11 cellular contexts compared by ENCODE assay signal in genomic region chr1:211336161-211336560, GRCh38. TPM values are rescaled to one million over a fixed set of nuclear protein-coding genes. Genes with fewer than 3 reads are reported as not detected.
DNase-seq lines count a peak whose midpoint lies in the region; ATAC-seq and TF ChIP-seq lines count a peak whose summit lies in the region.
"Had no signal": no experiment of that assay in that cellular context is flagged by ENCODE, and none has a peak within 500 bp of the region (broad histone marks: within the 10 kb centered on the region; RNA-seq: fewer than 3 reads in every experiment).

No MANE protein-coding gene starts in this region.

- TF ChIP-seq POLR2A in spleen (IDR thresholded peaks at IDR 0.05) = no peak

- peak overlapping the region; percentile 92 for H3K27ac Mint-ChIP-seq in activated CD8-positive, alpha-beta memory T cell treated with anti-CD3 and anti-CD28 coated beads, Interleukin-2, amount 10 ng/mL, durations not matched to agents 7 days and 5 days
- H3K27ac Mint-ChIP-seq in activated CD8-positive, alpha-beta T cell treated with anti-CD3 and anti-CD28 coated beads for 36 hours = peak overlapping the region; percentile 88
- no peak overlapping the region for H3K27ac Mint-ChIP-seq in WTC11

- H3K9me3 ChIP-seq in spleen = no peaks in the 10 kb centered on the region
- no peaks in the 10 kb centered on the region for H3K9me3 ChIP-seq in aorta (ENCODE audit: control insufficient read depth, low read length)

- peaks cover 17% of the 10 kb centered on the region for H3K36me3 Mint-ChIP-seq in activated CD8-positive, alpha-beta memory T cell treated with anti-CD3 and anti-CD28 coated beads, Interleukin-2, amount 10 ng/mL, durations not matched to agents 7 days and 5 days
- peaks cover 26% of the 10 kb centered on the region for H3K36me3 Mint-ChIP-seq in activated CD8-positive, alpha-beta T cell treated with anti-CD3 and anti-CD28 coated beads for 36 hours (ENCODE audit: low read depth)
- H3K36me3 Mint-ChIP-seq in WTC11 = no peaks in the 10 kb centered on the region

- peak overlapping the region; percentile 64 for H3K4me3 Mint-ChIP-seq in activated CD8-positive, alpha-beta memory T cell treated with anti-CD3 and anti-CD28 coated beads, Interleukin-2, amount 10 ng/mL, durations not matched to agents 7 days and 5 days
- peak overlapping the region; percentile 46 for H3K4me3 Mint-ChIP-seq in activated CD8-positive, alpha-beta T cell treated with anti-CD3 and anti-CD28 coated beads for 36 hours
- no peak overlapping the region for H3K4me3 Mint-ChIP-seq in WTC11

- intact Hi-C loops in activated CD8-positive, alpha-beta T cell treated with anti-CD3 and anti-CD28 coated beads for 36 hours (cut with micrococcal nuclease) = no loop called here
- intact Hi-C loops in spleen (cut with DNase I; ENCODE audit: low total_unique reads) (loop anchor here (10.0 kb wide), 1 partner anchor 49 kb away; no protein-coding TSS in a partner anchor), aorta (cut with DNase I) (no loop called here)

- H3K27ac ChIP-seq in spleen (peak overlapping the region; percentile 51 to 96 (median 79)), aorta (ENCODE audit: low read depth in 1 of 2, low read length in 2 of 2) (no peak overlapping the region)

- no peak for DNase-seq in activated CD8-positive, alpha-beta memory T cell treated with anti-CD3 and anti-CD28 coated beads, Interleukin-2, amount 10 ng/mL, durations not matched to agents 7 days and 5 days
- no peak for DNase-seq in activated CD8-positive, alpha-beta memory T cell treated with anti-CD3 and anti-CD28 coated beads, Interleukin-2, amount 50 U/mL, for 4 hours
- no peak for DNase-seq in activated CD8-positive, alpha-beta T cell treated with anti-CD3 and anti-CD28 coated beads for 36 hours
- DNase-seq in spleen (peak; percentile 70), aorta (no peak), WTC11 (ENCODE audit: low spot score) (no peak), cerebellar nuclear complex (lab: John Stamatoyannopoulos, UW) (no peak)
- DNase-seq: NCI-H2171 treated with DMSO at 0.1 percent for 48 hours; stimulated activated CD4-positive, alpha-beta T cell treated with anti-CD3 and anti-CD28 coated beads, Interleukin-15, amount 100 ng/mL, for 24 hours; substantia nigra had no signal

- no peaks in the 10 kb centered on the region for H3K27me3 ChIP-seq in spleen (replicated peaks in 1 of 7)
- no peaks in the 10 kb centered on the region for H3K27me3 ChIP-seq in aorta (ENCODE audit: control insufficient read depth in 1 of 2, insufficient read depth in 2 of 2, low read length in 1 of 2)

- WGBS in spleen, 5 donors = 41 to 78% (median 73%) methylated on average over 3 of the region's 3 CpGs
- 52 to 60% methylated on average over 3 of the region's 3 CpGs for WGBS in aorta, 2 donors

- H3K4me3 ChIP-seq in spleen = peak overlapping the region in 4 of 8 donors; percentile 2 to 43 (median 4)
- H3K4me3 ChIP-seq in aorta (ENCODE audit: low read length in 2 of 2) = no peak overlapping the region

- POLR2A ChIA-PET in activated CD8-positive, alpha-beta T cell treated with anti-CD3 and anti-CD28 coated beads for 36 hours (lab: Charles Lee) = interaction anchor here (1.0 to 6.0 kb wide), 5 partner anchors 8 to 79 kb away, joined by 3 to 45 read pairs (median 7); partner anchors contain the start of gene TRAF5
- POLR2A ChIA-PET in WTC11 (lab: Charles Lee) = no interaction called here

- H3K36me3 ChIP-seq in spleen (peaks cover 0 to 12% (median 0%) of the 10 kb centered on the region in 6 donors), aorta (ENCODE audit: control insufficient read depth in 1 of 2, insufficient read depth in 2 of 2, low read length in 1 of 2) (peaks cover 0 to 2% of the 10 kb centered on the region in 2 donors)

- peaks cover 82% of the 10 kb centered on the region for H3K4me1 Mint-ChIP-seq in activated CD8-positive, alpha-beta memory T cell treated with anti-CD3 and anti-CD28 coated beads, Interleukin-2, amount 10 ng/mL, durations not matched to agents 7 days and 5 days
- H3K4me1 Mint-ChIP-seq in activated CD8-positive, alpha-beta T cell treated with anti-CD3 and anti-CD28 coated beads for 36 hours (ENCODE audit: low read depth) = peaks cover 87% of the 10 kb centered on the region
- H3K4me1 Mint-ChIP-seq in WTC11 = peaks cover 57% of the 10 kb centered on the region

- no peaks in the 10 kb centered on the region for H3K27me3 Mint-ChIP-seq in activated CD8-positive, alpha-beta memory T cell treated with anti-CD3 and anti-CD28 coated beads, Interleukin-2, amount 10 ng/mL, durations not matched to agents 7 days and 5 days
- H3K27me3 Mint-ChIP-seq in activated CD8-positive, alpha-beta T cell treated with anti-CD3 and anti-CD28 coated beads for 36 hours = no peaks in the 10 kb centered on the region
- no peaks in the 10 kb centered on the region for H3K27me3 Mint-ChIP-seq in WTC11 (ENCODE audit: low read depth)

- no peak for TF ChIP-seq CTCF in activated CD8-positive, alpha-beta T cell treated with anti-CD3 and anti-CD28 coated beads for 36 hours (IDR thresholded peaks at IDR 0.05)
- TF ChIP-seq CTCF in spleen (IDR thresholded peaks at IDR 0.05 in 8 of 11, conservative IDR thresholded peaks at IDR 0.05 in 3 of 11) = no peak
- no peak for TF ChIP-seq CTCF in WTC11 (IDR thresholded peaks at IDR 0.05)

- H3K4me1 ChIP-seq in spleen (peaks cover 39 to 100% (median 97%) of the 10 kb centered on the region in 6 donors), aorta (ENCODE audit: control insufficient read depth in 1 of 2, insufficient read depth in 2 of 2, low read length in 2 of 2) (peaks cover 0 to 15% of the 10 kb centered on the region in 2 donors)

- CTCF ChIA-PET in activated CD8-positive, alpha-beta memory T cell treated with anti-CD3 and anti-CD28 coated beads, Interleukin-2, amount 10 ng/mL, durations not matched to agents 7 days and 5 days (lab: Charles Lee) = interaction anchor here (1.0 to 5.9 kb wide), 6 partner anchors 14 to 178 kb away, joined by 3 to 31 read pairs (median 3); no protein-coding TSS in a partner anchor
- CTCF ChIA-PET in activated CD8-positive, alpha-beta T cell treated with anti-CD3 and anti-CD28 coated beads for 36 hours (lab: Charles Lee) = interaction anchor here (0.8 to 3.8 kb wide), 7 partner anchors 8 to 140 kb away, joined by 3 to 21 read pairs (median 4); partner anchors contain the start of gene TRAF5
- CTCF ChIA-PET in WTC11 (lab: Charles Lee) = interaction anchor here (1.1 to 1.4 kb wide), 3 partner anchors 8 to 179 kb away, joined by 4 to 6 read pairs (median 5); no protein-coding TSS in a partner anchor

- peak; percentile 17 for ATAC-seq in activated CD8-positive, alpha-beta memory T cell treated with anti-CD3 and anti-CD28 coated beads, Interleukin-2, amount 10 ng/mL, durations not matched to agents 7 days and 5 days
- ATAC-seq in HG02943 (IDR thresholded peaks at IDR 0.05; ENCODE audit: low read depth, unreplicated experiment) (peak; percentile 16), aorta (ENCODE audit: low FRiP score) (no peak), WTC11 (no peak)
- ATAC-seq in activated CD8-positive, alpha-beta T cell treated with anti-CD3 and anti-CD28 coated beads for 36 hours = no peak

- no peaks in the 10 kb centered on the region for H3K9me3 Mint-ChIP-seq in activated CD8-positive, alpha-beta memory T cell treated with anti-CD3 and anti-CD28 coated beads, Interleukin-2, amount 10 ng/mL, durations not matched to agents 7 days and 5 days (ENCODE audit: low read depth)
- no peaks in the 10 kb centered on the region for H3K9me3 Mint-ChIP-seq in activated CD8-positive, alpha-beta T cell treated with anti-CD3 and anti-CD28 coated beads for 36 hours
- no peaks in the 10 kb centered on the region for H3K9me3 Mint-ChIP-seq in WTC11

TF ChIP-seq in WTC11, 78 proteins besides CTCF, POLR2A, EP300 and RAD21:
- TF ChIP-seq MYBL2 (CRISPR knock-in tag; IDR thresholded peaks at IDR 0.05) (no peak), RELA (CRISPR knock-in tag; IDR thresholded peaks at IDR 0.05; ENCODE audit: borderline replicate concordance) (no peak), MAX (CRISPR knock-in tag; IDR thresholded peaks at IDR 0.05) (no peak), TCF7 (CRISPR knock-in tag; IDR thresholded peaks at IDR 0.05; ENCODE audit: low read depth) (no peak)

RNA-seq across cellular contexts. Expression of gene TRAF5, which starts 9.5 kb away (rescaled TPM):
- total RNA-seq in activated CD8-positive, alpha-beta memory T cell treated with anti-CD3 and anti-CD28 coated beads, Interleukin-2, amount 10 ng/mL, durations not matched to agents 7 days and 5 days = 10 to 100 TPM; 49.7 to 63.2 TPM
- total RNA-seq in activated CD8-positive, alpha-beta T cell treated with anti-CD3 and anti-CD28 coated beads for 36 hours = 10 to 100 TPM; 40.6 to 42.5 TPM
- 10 to 100 TPM; 44.3 to 69.6 (median 53.6) TPM for total RNA-seq in spleen
- polyA plus RNA-seq in spleen = 10 to 100 TPM; 34.9 to 59.4 (median 39.3) TPM
- 10 to 100 TPM; 51.5 to 54.9 TPM for total RNA-seq in aorta
- polyA plus RNA-seq in aorta = 10 to 100 TPM in 1 of 2 donors, 1 to 10 TPM in 1; 9.0 to 59.5 TPM
- total RNA-seq in WTC11 (2021) = 22.2 to 25.8 TPM (median 25.5 TPM) in 3 replicates

Comparison
In these comparisons a context has a peak if more than half of its experiments do, and no peak if none do; other contexts are left out.
1. ATAC-seq: peak in activated CD8-positive, alpha-beta memory T cell treated with anti-CD3 and anti-CD28 coated beads, Interleukin-2, amount 10 ng/mL, durations not matched to agents 7 days and 5 days (single experiment) and HG02943 (single experiment); none in activated CD8-positive, alpha-beta T cell treated with anti-CD3 and anti-CD28 coated beads for 36 hours (single experiment), aorta (single experiment) and WTC11 (single experiment).
2. H3K27ac ChIP-seq: peak in spleen (8 of 8); none in aorta (0 of 2).